In genomic region chr3:176939022-176939817, GRCh38 we compare ENCODE assay signal across 8 cellular contexts.
DNase-seq lines count a peak whose midpoint lies in the region; ATAC-seq and TF ChIP-seq lines count a peak whose summit lies in the region.

No MANE protein-coding gene starts in this region.

- H3K27ac Mint-ChIP-seq in activated CD4-positive, alpha-beta T cell treated with anti-CD3 and anti-CD28 coated beads, Interleukin-2, amount 10 ng/mL, durations not matched to agents 7 days and 5 days: no peak overlapping the region
- no peak overlapping the region for H3K27ac Mint-ChIP-seq in neural progenitor cell

- H3K27me3 Mint-ChIP-seq in activated CD4-positive, alpha-beta T cell treated with anti-CD3 and anti-CD28 coated beads, Interleukin-2, amount 10 ng/mL, durations not matched to agents 7 days and 5 days: peaks cover 4% of the 10 kb centered on the region
- no peaks in the 10 kb centered on the region for H3K27me3 Mint-ChIP-seq in neural progenitor cell (ENCODE audit: insufficient read depth, low read depth)

- H4K20me1 ChIP-seq in DOHH2 (ENCODE audit: control insufficient read depth, insufficient read depth, low read depth, low read length) (no peaks in the 10 kb centered on the region), fibroblast of lung (ENCODE audit: control insufficient read depth, extremely low read depth, insufficient read depth, low read length) (no peaks in the 10 kb centered on the region), neural progenitor cell (ENCODE audit: low read depth) (no peaks in the 10 kb centered on the region)

- H3K9ac ChIP-seq in fibroblast of lung (ENCODE audit: insufficient read depth, low read length): no peak overlapping the region
- H3K9ac ChIP-seq in neural progenitor cell: no peak overlapping the region

- H3K4me1 ChIP-seq in DOHH2 (ENCODE audit: control insufficient read depth, low read length) (no peaks in the 10 kb centered on the region), fibroblast of lung (ENCODE audit: control insufficient read depth, extremely low read depth, insufficient read depth, low read length) (no peaks in the 10 kb centered on the region), neural progenitor cell (no peaks in the 10 kb centered on the region)

- CTCF ChIA-PET in activated CD4-positive, alpha-beta T cell treated with anti-CD3 and anti-CD28 coated beads, Interleukin-2, amount 10 ng/mL, durations not matched to agents 7 days and 5 days (lab: Charles Lee): no interaction called here

- no peaks in the 10 kb centered on the region for H3K79me2 ChIP-seq in DOHH2 (ENCODE audit: control insufficient read depth, low read length)
- no peaks in the 10 kb centered on the region for H3K79me2 ChIP-seq in fibroblast of lung (ENCODE audit: control insufficient read depth, insufficient read depth, low read length)
- no peaks in the 10 kb centered on the region for H3K79me2 ChIP-seq in neural progenitor cell (ENCODE audit: low read depth)

- H3K4me2 ChIP-seq in DOHH2 (ENCODE audit: low read length) (no peak overlapping the region), fibroblast of lung (ENCODE audit: extremely low read depth, insufficient read depth, low read length) (peak overlapping the region; percentile 54), neural progenitor cell (no peak overlapping the region)

- H3F3A ChIP-seq in DOHH2 (ENCODE audit: control insufficient read depth, insufficient read depth) (no peaks in the 10 kb centered on the region), neural progenitor cell (ENCODE audit: low read depth) (no peaks in the 10 kb centered on the region)

- H3K9me3 ChIP-seq in DOHH2 (ENCODE audit: control insufficient read depth, insufficient read depth, low read length) (no peaks in the 10 kb centered on the region), fibroblast of lung (ENCODE audit: control insufficient read depth, insufficient read depth, low read depth, low read length) (no peaks in the 10 kb centered on the region), neural progenitor cell (ENCODE audit: low read depth) (no peaks in the 10 kb centered on the region)

- ATAC-seq in GM19463 (IDR thresholded peaks at IDR 0.05; ENCODE audit: unreplicated experiment): peak; percentile 95
- peak; percentile 95 for ATAC-seq in HG03457 (IDR thresholded peaks at IDR 0.05; ENCODE audit: unreplicated experiment)

- H3K9me3 Mint-ChIP-seq in activated CD4-positive, alpha-beta T cell treated with anti-CD3 and anti-CD28 coated beads, Interleukin-2, amount 10 ng/mL, durations not matched to agents 7 days and 5 days: no peaks in the 10 kb centered on the region
- H3K9me3 Mint-ChIP-seq in neural progenitor cell: peaks cover 2% of the 10 kb centered on the region

- peak; percentile 65 for DNase-seq in NCI-H460 (ENCODE audit: extremely low read depth, low read depth)
- peak; percentile 59 for DNase-seq in activated CD4-positive, alpha-beta T cell treated with anti-CD3 and anti-CD28 coated beads, Interleukin-2, amount 10 ng/mL, durations not matched to agents 7 days and 5 days
- peak; percentile 83 to 92 for DNase-seq in fibroblast of lung (ENCODE audit: low read depth in 2 of 2)
- peak; percentile 76 for DNase-seq in neural progenitor cell (ENCODE audit: low spot score)
- DNase-seq in activated CD4-positive, CD25-positive, alpha-beta regulatory T cell treated with anti-CD3 and anti-CD28 coated beads, Interleukin-2, amount 50 U/mL, for 72 hours: no peak

- H2AFZ ChIP-seq in fibroblast of lung (ENCODE audit: low read length) (no peak overlapping the region), neural progenitor cell (replicated peaks) (no peak overlapping the region)

- H3K4me1 Mint-ChIP-seq in activated CD4-positive, alpha-beta T cell treated with anti-CD3 and anti-CD28 coated beads, Interleukin-2, amount 10 ng/mL, durations not matched to agents 7 days and 5 days: no peaks in the 10 kb centered on the region
- no peaks in the 10 kb centered on the region for H3K4me1 Mint-ChIP-seq in neural progenitor cell

- H3K4me3 ChIP-seq in DOHH2 (ENCODE audit: low read length): no peak overlapping the region
- H3K4me3 ChIP-seq in fibroblast of lung (replicated peaks in 1 of 4; ENCODE audit: control extremely low read depth in 1 of 4, insufficient read depth in 1 of 4, low read depth in 3 of 4, low read length in 4 of 4): peak overlapping the region in 2 of 4 experiments; percentile 18 to 41
- no peak overlapping the region for H3K4me3 ChIP-seq in neural progenitor cell

- H3K9me2 ChIP-seq in DOHH2 (replicated peaks; ENCODE audit: control insufficient read depth, low read length): no peaks in the 10 kb centered on the region

- H3K36me3 ChIP-seq in DOHH2 (ENCODE audit: control insufficient read depth, low read length) (no peaks in the 10 kb centered on the region), fibroblast of lung (ENCODE audit: control insufficient read depth, insufficient read depth, low read length) (no peaks in the 10 kb centered on the region), neural progenitor cell (no peaks in the 10 kb centered on the region)

- no peaks in the 10 kb centered on the region for H3K36me3 Mint-ChIP-seq in activated CD4-positive, alpha-beta T cell treated with anti-CD3 and anti-CD28 coated beads, Interleukin-2, amount 10 ng/mL, durations not matched to agents 7 days and 5 days (ENCODE audit: low read depth)
- H3K36me3 Mint-ChIP-seq in neural progenitor cell: no peaks in the 10 kb centered on the region

- TF ChIP-seq CTCF in DOHH2 (IDR thresholded peaks at IDR 0.05; ENCODE audit: low read depth, low read length, poor library complexity, severe bottlenecking): peak; percentile 74
- peak; percentile 73 to 85 for TF ChIP-seq CTCF in fibroblast of lung (conservative IDR thresholded peaks at IDR 0.05 in 1 of 2, IDR thresholded peaks at IDR 0.05 in 1 of 2; ENCODE audit: low read depth in 1 of 2, low read length in 2 of 2)
- TF ChIP-seq CTCF in neural progenitor cell (IDR thresholded peaks at IDR 0.05): peak; percentile 88

- no peak overlapping the region for H3K27ac ChIP-seq in DOHH2 (ENCODE audit: low read depth, low read length)
- no peak overlapping the region for H3K27ac ChIP-seq in fibroblast of lung (ENCODE audit: insufficient read depth, low read length)
- H3K27ac ChIP-seq in neural progenitor cell: no peak overlapping the region

- H3K4me3 Mint-ChIP-seq in activated CD4-positive, alpha-beta T cell treated with anti-CD3 and anti-CD28 coated beads, Interleukin-2, amount 10 ng/mL, durations not matched to agents 7 days and 5 days: no peak overlapping the region
- H3K4me3 Mint-ChIP-seq in neural progenitor cell: no peak overlapping the region

- no peaks in the 10 kb centered on the region for H3K27me3 ChIP-seq in DOHH2 (ENCODE audit: control insufficient read depth, low read length)
- no peaks in the 10 kb centered on the region for H3K27me3 ChIP-seq in fibroblast of lung (ENCODE audit: control insufficient read depth, insufficient read depth, low read length)
- no peaks in the 10 kb centered on the region for H3K27me3 ChIP-seq in neural progenitor cell

- POLR2A ChIA-PET in activated CD4-positive, alpha-beta T cell treated with anti-CD3 and anti-CD28 coated beads, Interleukin-2, amount 10 ng/mL, durations not matched to agents 7 days and 5 days (lab: Charles Lee): interaction anchor here (0.9 kb wide), 1 partner anchor 24 kb away, joined by 4 read pairs; no protein-coding TSS in a partner anchor
